14 cellular contexts compared by ENCODE assay signal in genomic region chr19:50332014-50332263, GRCh38. TPM values are rescaled to one million over a fixed set of nuclear protein-coding genes. Genes with fewer than 3 reads are reported as not detected.
DNase-seq lines count a peak whose midpoint lies in the region; ATAC-seq, FAIRE-seq and TF ChIP-seq lines count a peak whose summit lies in the region.
"Had no signal": no experiment of that assay in that cellular context is flagged by ENCODE, and none has a peak within 500 bp of the region (broad histone marks: within the 10 kb centered on the region; RNA-seq: fewer than 3 reads in every experiment).

No MANE protein-coding gene starts in this region.

- peaks cover 5 to 64% (median 39%) of the 10 kb centered on the region in 4 donors for H3K4me1 Mint-ChIP-seq in CD4-positive, CD25-positive, alpha-beta regulatory T cell
- H3K4me1 Mint-ChIP-seq in brain: peaks cover 67% of the 10 kb centered on the region
- H3K4me1 Mint-ChIP-seq in natural killer cell treated with Interleukin-12 subunit alpha and Interleukin-12 subunit beta and Interleukin-15 and Interleukin-18, amount 100 ng/mL, for 72 hours (ENCODE audit: low read depth in 2 of 2): peaks cover 50 to 56% of the 10 kb centered on the region in 2 donors

- H3K36me3 Mint-ChIP-seq in CD4-positive, CD25-positive, alpha-beta regulatory T cell: peaks cover 10% of the 10 kb centered on the region
- no peaks in the 10 kb centered on the region for H3K36me3 Mint-ChIP-seq in brain
- H3K36me3 Mint-ChIP-seq in natural killer cell treated with Interleukin-12 subunit alpha and Interleukin-12 subunit beta and Interleukin-15 and Interleukin-18, amount 100 ng/mL, for 72 hours: peaks cover 20% of the 10 kb centered on the region

- H3K4me3 Mint-ChIP-seq in CD4-positive, CD25-positive, alpha-beta regulatory T cell: peak overlapping the region; percentile 63 to 95 (median 84)
- H3K4me3 Mint-ChIP-seq in brain: peak overlapping the region in 3 of 5 experiments; percentile 87 to 98 (median 91)
- H3K4me3 Mint-ChIP-seq in natural killer cell treated with Interleukin-12 subunit alpha and Interleukin-12 subunit beta and Interleukin-15 and Interleukin-18, amount 100 ng/mL, for 72 hours: peak overlapping the region; percentile 83

- peaks cover 3% of the 10 kb centered on the region for H3K27me3 ChIP-seq in CD4-positive, CD25-positive, alpha-beta regulatory T cell (ENCODE audit: control insufficient read depth, insufficient read depth, low read length)

- peak overlapping the region; percentile 9 for H3K27ac ChIP-seq in CD4-positive, CD25-positive, alpha-beta regulatory T cell (ENCODE audit: insufficient read depth, low read length, poor library complexity, severe bottlenecking)

- H3K4me3 ChIP-seq in CD4-positive, CD25-positive, alpha-beta regulatory T cell (ENCODE audit: low read depth, low read length): peak overlapping the region; percentile 47

- peak overlapping the region in 1 of 3 donors; percentile 88 for H3K27ac Mint-ChIP-seq in CD4-positive, CD25-positive, alpha-beta regulatory T cell
- peak overlapping the region in 3 of 5 experiments; percentile 53 to 100 (median 98) for H3K27ac Mint-ChIP-seq in brain
- no peak overlapping the region for H3K27ac Mint-ChIP-seq in natural killer cell treated with Interleukin-12 subunit alpha and Interleukin-12 subunit beta and Interleukin-15 and Interleukin-18, amount 100 ng/mL, for 72 hours

- no peak for TF ChIP-seq POLR2A in GM12892 (IDR thresholded peaks at IDR 0.05; ENCODE audit: low read depth, low read length)

- TF ChIP-seq CTCF in brain (conservative IDR thresholded peaks at IDR 0.05): no peak

- H3K4me1 ChIP-seq in CD4-positive, CD25-positive, alpha-beta regulatory T cell (ENCODE audit: control insufficient read depth, insufficient read depth, low read length, poor library complexity, severe bottlenecking): peaks cover 61% of the 10 kb centered on the region

- H3K9me3 Mint-ChIP-seq in CD4-positive, CD25-positive, alpha-beta regulatory T cell: peaks cover 0 to 11% (median 4%) of the 10 kb centered on the region in 7 donors
- H3K9me3 Mint-ChIP-seq in brain: peaks cover 0 to 82% (median 37%) of the 10 kb centered on the region in 5 experiments
- peaks cover 3% of the 10 kb centered on the region for H3K9me3 Mint-ChIP-seq in natural killer cell treated with Interleukin-12 subunit alpha and Interleukin-12 subunit beta and Interleukin-15 and Interleukin-18, amount 100 ng/mL, for 72 hours

- no peaks in the 10 kb centered on the region for H3K36me3 ChIP-seq in CD4-positive, CD25-positive, alpha-beta regulatory T cell (ENCODE audit: control insufficient read depth, insufficient read depth, low read length)

- no peak for ATAC-seq in CD4-positive, CD25-positive, alpha-beta regulatory T cell (ENCODE audit: low read depth in 2 of 2)
- no peak for ATAC-seq in natural killer cell treated with Interleukin-12 subunit alpha and Interleukin-12 subunit beta and Interleukin-15 and Interleukin-18, amount 100 ng/mL, for 72 hours
- ATAC-seq in GM21576 (IDR thresholded peaks at IDR 0.05; ENCODE audit: unreplicated experiment): no peak
- ATAC-seq: activated naive CD4-positive, alpha-beta T cell treated with anti-CD3 and anti-CD28 coated beads, Interleukin-2, amount 50 U/mL, for 72 hours; esophagus mucosa; left colon had no signal

- no peak for FAIRE-seq in GM12892 (lab: Jason Lieb, UNC)

- H3K9me3 ChIP-seq in CD4-positive, CD25-positive, alpha-beta regulatory T cell (ENCODE audit: control insufficient read depth in 2 of 2, low read length in 2 of 2): peaks cover 0 to 14% of the 10 kb centered on the region in 2 experiments

- peaks cover 26% of the 10 kb centered on the region for H3K27me3 Mint-ChIP-seq in CD4-positive, CD25-positive, alpha-beta regulatory T cell
- peaks cover 46% of the 10 kb centered on the region for H3K27me3 Mint-ChIP-seq in brain
- H3K27me3 Mint-ChIP-seq in natural killer cell treated with Interleukin-12 subunit alpha and Interleukin-12 subunit beta and Interleukin-15 and Interleukin-18, amount 100 ng/mL, for 72 hours: peaks cover 35 to 47% of the 10 kb centered on the region in 2 donors

- no peak for DNase-seq in CD4-positive, CD25-positive, alpha-beta regulatory T cell
- DNase-seq in GM12892 (ENCODE audit: insufficient read length) (peak; percentile 7), KG1 (lab: John Stamatoyannopoulos, UW) (no peak), NCI-H2171 (lab: John Stamatoyannopoulos, UW) (no peak), NCI-H2196 treated with DMSO at 0.1 percent for 48 hours (lab: John Stamatoyannopoulos, UW; ENCODE audit: unreplicated experiment) (no peak)
- no peak for DNase-seq in natural killer cell treated with Interleukin-12 subunit alpha and Interleukin-12 subunit beta and Interleukin-15 and Interleukin-18, amount 100 ng/mL, for 72 hours (ENCODE audit: low spot score)
- DNase-seq: DMS79 treated with DMSO at 0.1 percent for 48 hours, Kasumi-1, left colon, NCI-H69 had no signal

RNA-seq across cellular contexts. Expression of gene KCNC3, which starts 2.8 kb away (rescaled TPM):
- 1.4 TPM for total RNA-seq in CD4-positive, CD25-positive, alpha-beta regulatory T cell
- not detected for polyA plus RNA-seq in CD4-positive, CD25-positive, alpha-beta regulatory T cell
- polyA plus RNA-seq in GM12892 (2012; ENCODE audit: missing spikeins): 3.0 TPM
- polyA plus RNA-seq in brain (ENCODE audit: insufficient read depth, low read depth, low replicate concordance): 12.3 TPM
- 10 to 100 TPM in 1 of 2 donors, 1 to 10 TPM in 1; 1.9 to 25.8 TPM for total RNA-seq in natural killer cell treated with Interleukin-12 subunit alpha and Interleukin-12 subunit beta and Interleukin-15 and Interleukin-18, amount 100 ng/mL, for 72 hours

RNA-seq across cellular contexts. Expression of gene NAPSA, which starts 33.5 kb away (rescaled TPM):
- total RNA-seq in CD4-positive, CD25-positive, alpha-beta regulatory T cell: 0.67 TPM
- polyA plus RNA-seq in CD4-positive, CD25-positive, alpha-beta regulatory T cell: 1 to 10 TPM; 1.2 to 2.2 (median 1.5) TPM
- polyA plus RNA-seq in GM12892 (2012; ENCODE audit: missing spikeins): 2.3 TPM
- 0.17 TPM for polyA plus RNA-seq in brain (ENCODE audit: insufficient read depth, low read depth, low replicate concordance)
- 10 to 100 TPM in 1 of 2 donors, 1 to 10 TPM in 1; 2.4 to 12.4 TPM for total RNA-seq in natural killer cell treated with Interleukin-12 subunit alpha and Interleukin-12 subunit beta and Interleukin-15 and Interleukin-18, amount 100 ng/mL, for 72 hours

RNA-seq across cellular contexts. Expression of gene NR1H2, which starts 44.3 kb away (rescaled TPM):
- 213 TPM for total RNA-seq in CD4-positive, CD25-positive, alpha-beta regulatory T cell
- 10 to 100 TPM; 60.3 to 75.0 (median 70.3) TPM for polyA plus RNA-seq in CD4-positive, CD25-positive, alpha-beta regulatory T cell
- 16.3 TPM for polyA plus RNA-seq in GM12892 (2012; ENCODE audit: missing spikeins)
- polyA plus RNA-seq in brain (ENCODE audit: insufficient read depth, low read depth, low replicate concordance): 79.4 TPM
- total RNA-seq in natural killer cell treated with Interleukin-12 subunit alpha and Interleukin-12 subunit beta and Interleukin-15 and Interleukin-18, amount 100 ng/mL, for 72 hours: 10 to 100 TPM; 84.5 to 91.9 TPM

RNA-seq across cellular contexts. Expression of gene POLD1, which starts 52.2 kb away (rescaled TPM):
- 28.1 TPM for total RNA-seq in CD4-positive, CD25-positive, alpha-beta regulatory T cell
- polyA plus RNA-seq in CD4-positive, CD25-positive, alpha-beta regulatory T cell: 10 to 100 TPM; 19.3 to 23.5 (median 21.3) TPM
- 28.7 TPM for polyA plus RNA-seq in GM12892 (2012; ENCODE audit: missing spikeins)
- polyA plus RNA-seq in brain (ENCODE audit: insufficient read depth, low read depth, low replicate concordance): 29.2 TPM
- total RNA-seq in natural killer cell treated with Interleukin-12 subunit alpha and Interleukin-12 subunit beta and Interleukin-15 and Interleukin-18, amount 100 ng/mL, for 72 hours: 100 to 1,000 TPM in 1 of 2 donors, 10 to 100 TPM in 1; 80.0 to 246 TPM

Comparison
In these comparisons a context has a peak if more than half of its experiments do, and no peak if none do; other contexts are left out.
1. H3K27ac Mint-ChIP-seq: peak in brain (3 of 5); none in natural killer cell treated with Interleukin-12 subunit alpha and Interleukin-12 subunit beta and Interleukin-15 and Interleukin-18, amount 100 ng/mL, for 72 hours (0 of 2).
2. Peak in every context shown above with its lines, with median percentiles within 50 percentile points of each other: H3K4me3 Mint-ChIP-seq.